ENCODE assay signal across 8 cellular contexts in the genomic region with DNA sequence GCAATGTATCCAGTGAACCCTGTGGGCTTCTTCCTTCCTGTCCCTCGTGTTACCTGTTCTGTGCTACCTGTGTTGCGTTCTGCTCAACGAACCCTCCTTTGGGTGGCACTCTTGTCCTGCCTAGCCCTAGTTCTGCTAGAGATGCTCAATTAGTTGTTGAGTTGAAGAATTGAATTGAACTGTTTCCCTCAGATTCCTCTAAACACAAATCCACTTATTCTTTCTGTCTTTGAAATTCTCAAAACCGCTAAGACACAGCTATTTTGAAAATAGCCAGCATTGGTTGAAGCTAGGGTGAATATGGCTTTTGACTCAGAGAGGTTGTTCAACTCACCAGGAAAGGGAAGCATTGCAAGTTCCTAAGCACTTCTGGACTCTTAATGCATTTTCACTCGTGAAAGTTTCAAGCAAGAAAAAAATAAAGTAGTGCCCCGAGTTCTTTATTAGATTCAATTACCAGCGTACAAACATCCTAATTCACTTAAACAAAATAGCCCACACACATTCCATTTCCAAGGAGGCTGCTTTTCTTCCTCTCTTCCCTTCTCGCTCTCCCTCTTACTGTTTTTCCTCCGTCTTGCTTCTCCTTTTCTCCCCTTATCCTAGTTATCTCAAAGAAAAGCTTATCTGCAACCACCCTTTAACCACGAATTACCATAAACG. TPM values are rescaled to one million over a fixed set of nuclear protein-coding genes. Genes with fewer than 3 reads are reported as not detected.
DNase-seq lines count a peak whose midpoint lies in the region; ATAC-seq and TF ChIP-seq lines count a peak whose summit lies in the region.

No MANE protein-coding gene starts in this region.

- H2BK120ac ChIP-seq in trophoblast cell (ENCODE audit: insufficient read depth, low read length, poor library complexity): peak overlapping the region; percentile 51

- H3K9me3 ChIP-seq in trophoblast cell (ENCODE audit: insufficient read depth, low read depth, low read length): no peaks in the 10 kb centered on the region

- H2BK12ac ChIP-seq in trophoblast cell (ENCODE audit: low read length): peak overlapping the region; percentile 31

- in situ Hi-C loops in KBM-7 (cut with MboI; ENCODE audit: low pct_unique_long_range_greater_than_20kb, low sequenced_read_pairs): no loop called here

- H3K23ac ChIP-seq in trophoblast cell (ENCODE audit: low read length): no peak overlapping the region

- H3K27me3 ChIP-seq in trophoblast cell (ENCODE audit: insufficient read depth, low read length): no peaks in the 10 kb centered on the region

- no peak overlapping the region for H2AFZ ChIP-seq in trophoblast cell (ENCODE audit: insufficient read depth, low read length, poor library complexity)

- H3K4me2 ChIP-seq in trophoblast cell (ENCODE audit: low read length): peak overlapping the region; percentile 82

- no peak overlapping the region for H3K18ac ChIP-seq in trophoblast cell (ENCODE audit: low read length)

- H3K4me1 ChIP-seq in trophoblast cell (ENCODE audit: control insufficient read depth in 1 of 2, insufficient read depth in 2 of 2, low read length in 2 of 2): no peaks in the 10 kb centered on the region

- no peak overlapping the region for H3K27ac ChIP-seq in trophoblast cell (ENCODE audit: low read depth, low read length)

- H4K8ac ChIP-seq in trophoblast cell (ENCODE audit: low read depth, low read length): peak overlapping the region; percentile 47

- DNase-seq in NCI-H2107 treated with DMSO at 0.1 percent for 48 hours (lab: John Stamatoyannopoulos, UW; ENCODE audit: unreplicated experiment) (peak; percentile 23), NCI-H2107 (lab: John Stamatoyannopoulos, UW) (no peak), fibroblast of pulmonary artery (ENCODE audit: low read depth) (no peak), trophoblast cell (peak; percentile 34 to 71), KBM-7 (no peak), HUDEP-2 (lab: John Stamatoyannopoulos, UW; ENCODE audit: unreplicated experiment in 76 of 76) (no peak)
- DNase-seq in activated CD4-positive, alpha-beta T cell treated with anti-CD3 and anti-CD28 coated beads, Interleukin-2, amount 50 U/mL, for 4 hours: peak; percentile 35 to 42

- no peak overlapping the region for H3K14ac ChIP-seq in trophoblast cell (ENCODE audit: low read length)

- peak overlapping the region; percentile 29 for H2AK5ac ChIP-seq in trophoblast cell (ENCODE audit: low read length)

- no peaks in the 10 kb centered on the region for H3K36me3 ChIP-seq in trophoblast cell (ENCODE audit: control insufficient read depth in 1 of 2, insufficient read depth in 2 of 2, low read length in 2 of 2)

- peak overlapping the region; percentile 63 for H3K4me3 ChIP-seq in fibroblast of pulmonary artery (replicated peaks; ENCODE audit: low read depth, low read length)
- no peak overlapping the region for H3K4me3 ChIP-seq in trophoblast cell (ENCODE audit: low read depth, low read length)

- peaks cover 1% of the 10 kb centered on the region for H3K79me2 ChIP-seq in trophoblast cell (ENCODE audit: control insufficient read depth, insufficient read depth, low read length, poor library complexity)

- TF ChIP-seq CTCF in fibroblast of pulmonary artery (IDR thresholded peaks at IDR 0.05; ENCODE audit: low read length, missing control alignments): peak; percentile 29

- H4K12ac ChIP-seq in trophoblast cell (ENCODE audit: low read depth, low read length): no peak overlapping the region

- WGBS in trophoblast cell (ENCODE audit: extremely low coverage, insufficient coverage, insufficient read length): no CpG with 5 or more reads among the region's 11 CpGs

- no peak overlapping the region for H4K91ac ChIP-seq in trophoblast cell (ENCODE audit: low read depth, low read length)

- H3K79me1 ChIP-seq in trophoblast cell (ENCODE audit: low read length): peaks cover 4% of the 10 kb centered on the region

- H2BK5ac ChIP-seq in trophoblast cell (ENCODE audit: low read depth, low read length, poor library complexity): no peak overlapping the region

- ATAC-seq in HG03558 (IDR thresholded peaks at IDR 0.05; ENCODE audit: extremely low read depth, unreplicated experiment): peak; percentile 35

- H3K9ac ChIP-seq in trophoblast cell (ENCODE audit: low read length): no peak overlapping the region

- H3K4ac ChIP-seq in trophoblast cell (ENCODE audit: low read depth, low read length): no peak overlapping the region

RNA-seq across cellular contexts. Expression of a gene that starts 0.6 kb away (rescaled TPM):
- polyA plus RNA-seq in trophoblast cell (2013): 15.9 and 16.7 TPM in 2 replicates

RNA-seq across cellular contexts. Expression of a gene that starts 0.6 kb away (rescaled TPM):
- polyA plus RNA-seq in trophoblast cell (2013): 23.4 and 25.1 TPM in 2 replicates

Comparison
In these comparisons a context has a peak if more than half of its experiments do, and no peak if none do; other contexts are left out.
1. DNase-seq: peak in NCI-H2107 treated with DMSO at 0.1 percent for 48 hours (single experiment), activated CD4-positive, alpha-beta T cell treated with anti-CD3 and anti-CD28 coated beads, Interleukin-2, amount 50 U/mL, for 4 hours (2 of 2) and trophoblast cell (2 of 2); none in NCI-H2107 (single experiment), fibroblast of pulmonary artery (single experiment), KBM-7 (single experiment) and HUDEP-2 (0 of 76).